ENCODE assay signal across 8 cellular contexts in genomic region chr2:74205586-74205985, GRCh38. TPM values are rescaled to one million over a fixed set of nuclear protein-coding genes. Genes with fewer than 3 reads are reported as not detected.
DNase-seq lines count a peak whose midpoint lies in the region; ATAC-seq and FAIRE-seq lines count a peak whose summit lies in the region.

No MANE protein-coding gene starts in this region.

- H3K9me3 Mint-ChIP-seq in activated T-helper 1 cell treated with anti-CD3 and anti-CD28 coated beads, Interleukin-12 subunit alpha, Interleukin-12 subunit beta, Interleukin-2, Interleukin-4 antibody, amounts not matched to agents 30 ng/mL and 10 ng/mL and 1 ng/mL, durations not matched to agents 14 hours and 24 hours and 36 hours = no peaks in the 10 kb centered on the region

- peak overlapping the region; percentile 96 for H3K27ac Mint-ChIP-seq in activated T-helper 1 cell treated with anti-CD3 and anti-CD28 coated beads, Interleukin-12 subunit alpha, Interleukin-12 subunit beta, Interleukin-2, Interleukin-4 antibody, amounts not matched to agents 30 ng/mL and 10 ng/mL and 1 ng/mL, durations not matched to agents 14 hours and 24 hours and 36 hours

- peak; percentile 22 for ATAC-seq in HG02938 (IDR thresholded peaks at IDR 0.05; ENCODE audit: unreplicated experiment)

- peak; percentile 82 for DNase-seq in GF-D8 (lab: John Stamatoyannopoulos, UW)
- peak; percentile 27 for DNase-seq in activated T-helper 1 cell treated with anti-CD3 and anti-CD28 coated beads, Interleukin-12 subunit alpha, Interleukin-12 subunit beta, Interleukin-2, Interleukin-4 antibody, amounts not matched to agents 30 ng/mL and 10 ng/mL and 1 ng/mL, durations not matched to agents 14 hours and 24 hours and 36 hours (ENCODE audit: low spot score)
- peak; percentile 49 for DNase-seq in mucosa of gallbladder (ENCODE audit: low spot score)
- no peak for DNase-seq in HTR-8/SVneo (ENCODE audit: insufficient read length, low spot score)
- no peak for DNase-seq in cerebellar cortex (ENCODE audit: low spot score)
- no peak for DNase-seq in A172 (ENCODE audit: low spot score)
- DNase-seq in iPS-NIHi7 (ENCODE audit: extremely low spot score) = no peak

- no peaks in the 10 kb centered on the region for H3K27me3 Mint-ChIP-seq in activated T-helper 1 cell treated with anti-CD3 and anti-CD28 coated beads, Interleukin-12 subunit alpha, Interleukin-12 subunit beta, Interleukin-2, Interleukin-4 antibody, amounts not matched to agents 30 ng/mL and 10 ng/mL and 1 ng/mL, durations not matched to agents 14 hours and 24 hours and 36 hours (ENCODE audit: insufficient read depth)

- FAIRE-seq in HTR-8/SVneo (lab: Jason Lieb, UNC) = no peak

- H3K36me3 Mint-ChIP-seq in activated T-helper 1 cell treated with anti-CD3 and anti-CD28 coated beads, Interleukin-12 subunit alpha, Interleukin-12 subunit beta, Interleukin-2, Interleukin-4 antibody, amounts not matched to agents 30 ng/mL and 10 ng/mL and 1 ng/mL, durations not matched to agents 14 hours and 24 hours and 36 hours (ENCODE audit: low read depth) = peaks cover 76% of the 10 kb centered on the region

- H3K4me3 Mint-ChIP-seq in activated T-helper 1 cell treated with anti-CD3 and anti-CD28 coated beads, Interleukin-12 subunit alpha, Interleukin-12 subunit beta, Interleukin-2, Interleukin-4 antibody, amounts not matched to agents 30 ng/mL and 10 ng/mL and 1 ng/mL, durations not matched to agents 14 hours and 24 hours and 36 hours = peak overlapping the region; percentile 78

- H3K4me1 Mint-ChIP-seq in activated T-helper 1 cell treated with anti-CD3 and anti-CD28 coated beads, Interleukin-12 subunit alpha, Interleukin-12 subunit beta, Interleukin-2, Interleukin-4 antibody, amounts not matched to agents 30 ng/mL and 10 ng/mL and 1 ng/mL, durations not matched to agents 14 hours and 24 hours and 36 hours (ENCODE audit: low read depth) = peaks cover 78% of the 10 kb centered on the region

- intact Hi-C loops in activated T-helper 1 cell treated with anti-CD3 and anti-CD28 coated beads, Interleukin-12 subunit alpha, Interleukin-12 subunit beta, Interleukin-2, Interleukin-4 antibody, amounts not matched to agents 30 ng/mL and 10 ng/mL and 1 ng/mL, durations not matched to agents 14 hours and 24 hours and 36 hours (cut with micrococcal nuclease) = loop anchor here (5.0 to 10.0 kb wide), 2 partner anchors 187 to 971 kb away; partner anchors contain the start of genes CCT7 and PRADC1

RNA-seq across cellular contexts. Expression of gene MTHFD2, which starts 7.2 kb away (rescaled TPM):
- 437 and 457 TPM in 2 replicates for total RNA-seq in activated T-helper 1 cell treated with anti-CD3 and anti-CD28 coated beads, Interleukin-12 subunit alpha, Interleukin-12 subunit beta, Interleukin-2, Interleukin-4 antibody, amounts not matched to agents 30 ng/mL and 10 ng/mL and 1 ng/mL, durations not matched to agents 14 hours and 24 hours and 36 hours
- 26.2 TPM for total RNA-seq in mucosa of gallbladder
- 91.8 and 104 TPM in 2 replicates for total RNA-seq in A172 (2014; rRNA removed; shearing (Covaris generic))

RNA-seq across cellular contexts. Expression of gene MOB1A, which starts 26.9 kb away (rescaled TPM):
- 207 and 221 TPM in 2 replicates for total RNA-seq in activated T-helper 1 cell treated with anti-CD3 and anti-CD28 coated beads, Interleukin-12 subunit alpha, Interleukin-12 subunit beta, Interleukin-2, Interleukin-4 antibody, amounts not matched to agents 30 ng/mL and 10 ng/mL and 1 ng/mL, durations not matched to agents 14 hours and 24 hours and 36 hours
- total RNA-seq in mucosa of gallbladder = 119 TPM
- total RNA-seq in A172 (2014; rRNA removed; shearing (Covaris generic)) = 187 and 196 TPM in 2 replicates

RNA-seq across cellular contexts. Expression of gene BOLA3, which starts 57.9 kb away (rescaled TPM):
- total RNA-seq in activated T-helper 1 cell treated with anti-CD3 and anti-CD28 coated beads, Interleukin-12 subunit alpha, Interleukin-12 subunit beta, Interleukin-2, Interleukin-4 antibody, amounts not matched to agents 30 ng/mL and 10 ng/mL and 1 ng/mL, durations not matched to agents 14 hours and 24 hours and 36 hours = 94.2 and 98.2 TPM in 2 replicates
- 25.2 TPM for total RNA-seq in mucosa of gallbladder
- 135 and 238 TPM in 2 replicates for total RNA-seq in A172 (2014; rRNA removed; shearing (Covaris generic))

Comparison
In these comparisons a context has a peak if more than half of its experiments do, and no peak if none do; other contexts are left out.
1. DNase-seq: peak in GF-D8 (single experiment), activated T-helper 1 cell treated with anti-CD3 and anti-CD28 coated beads, Interleukin-12 subunit alpha, Interleukin-12 subunit beta, Interleukin-2, Interleukin-4 antibody, amounts not matched to agents 30 ng/mL and 10 ng/mL and 1 ng/mL, durations not matched to agents 14 hours and 24 hours and 36 hours (single experiment) and mucosa of gallbladder (single experiment); none in HTR-8/SVneo (single experiment), cerebellar cortex (single experiment), A172 (single experiment) and iPS-NIHi7 (single experiment).